ENCODE assay signal across 10 cellular contexts in genomic region chr1:244163861-244164562, GRCh38.
DNase-seq lines count a peak whose midpoint lies in the region; FAIRE-seq and TF ChIP-seq lines count a peak whose summit lies in the region.
"Had no signal": no experiment of that assay in that cellular context is flagged by ENCODE, and none has a peak within 500 bp of the region (broad histone marks: within the 10 kb centered on the region; RNA-seq: fewer than 3 reads in every experiment).

No MANE protein-coding gene starts in this region.

- H4K20me1 ChIP-seq in osteoblast (ENCODE audit: insufficient read depth, low read length) = no peaks in the 10 kb centered on the region

- H3K9me3 ChIP-seq in osteoblast (ENCODE audit: low read depth, low read length) = no peaks in the 10 kb centered on the region

- peak; percentile 98 for FAIRE-seq in G401.6 (lab: Jason Lieb, UNC)
- FAIRE-seq: GM18507 had no signal

- peak overlapping the region; percentile 68 for H3K4me2 ChIP-seq in osteoblast (ENCODE audit: insufficient read depth, low read length)

- H3K27ac ChIP-seq in RWPE1 (peak overlapping the region; percentile 90), osteoblast (ENCODE audit: low read depth, low read length) (peak overlapping the region; percentile 66)

- TF ChIP-seq CTCF in RWPE1 (conservative IDR thresholded peaks at IDR 0.05; ENCODE audit: low read depth) (no peak), fibroblast of pulmonary artery (IDR thresholded peaks at IDR 0.05; ENCODE audit: low read length, missing control alignments) (no peak), osteoblast (IDR thresholded peaks at IDR 0.05; ENCODE audit: extremely low read depth, low read depth, low read length) (no peak)

- CTCF ChIA-PET in RWPE1 (lab: Yijun Ruan, JAX) = interaction anchor here (0.5 kb wide), 1 partner anchor 270 kb away, joined by 3 read pairs; no protein-coding TSS in a partner anchor

- peaks cover 21% of the 10 kb centered on the region for H3K4me1 ChIP-seq in osteoblast (ENCODE audit: insufficient read depth, low read length)

- POLR2A ChIA-PET in RWPE1 (lab: Yijun Ruan, JAX; ENCODE audit: low non-redundant PET) = no interaction called here

- H2AFZ ChIP-seq in osteoblast (ENCODE audit: low read length) = peak overlapping the region; percentile 8

- H3K4me3 ChIP-seq in fibroblast of pulmonary artery (replicated peaks; ENCODE audit: low read depth, low read length) (no peak overlapping the region), osteoblast (ENCODE audit: insufficient read depth, low read length) (peak overlapping the region; percentile 40)

- H3K36me3 ChIP-seq in osteoblast (ENCODE audit: insufficient read depth, low read length) = no peaks in the 10 kb centered on the region

- H3K79me2 ChIP-seq in osteoblast (ENCODE audit: insufficient read depth, low read length) = no peaks in the 10 kb centered on the region

- DNase-seq in RWPE1 (ENCODE audit: low spot score) (peak; percentile 90), fibroblast of pulmonary artery (ENCODE audit: low read depth) (peak; percentile 98), osteoblast (ENCODE audit: insufficient read length, low spot score, missing footprints) (peak; percentile 87), NCI-H748 (lab: John Stamatoyannopoulos, UW; ENCODE audit: unreplicated experiment) (no peak), DMS79 treated with DMSO at 0.1 percent for 48 hours (lab: John Stamatoyannopoulos, UW) (no peak), NCI-H1048 (lab: John Stamatoyannopoulos, UW) (no peak)
- no peak for DNase-seq in activated CD4-positive, alpha-beta T cell treated with anti-CD3 and anti-CD28 coated beads, Interleukin-2, amount 50 U/mL, for 1 hour
- DNase-seq: glutamatergic neuron had no signal

- H3K27me3 ChIP-seq in osteoblast (ENCODE audit: insufficient read depth, low read length) = no peaks in the 10 kb centered on the region

Comparison
In these comparisons a context has a peak if more than half of its experiments do, and no peak if none do; other contexts are left out.
1. DNase-seq: peak in RWPE1 (single experiment), fibroblast of pulmonary artery (single experiment) and osteoblast (single experiment); none in NCI-H748 (single experiment), activated CD4-positive, alpha-beta T cell treated with anti-CD3 and anti-CD28 coated beads, Interleukin-2, amount 50 U/mL, for 1 hour (single experiment), DMS79 treated with DMSO at 0.1 percent for 48 hours (single experiment) and NCI-H1048 (single experiment).